13 cellular contexts compared by ENCODE assay signal in genomic region chr2:172977330-172978052, GRCh38.
DNase-seq lines count a peak whose midpoint lies in the region; ATAC-seq and TF ChIP-seq lines count a peak whose summit lies in the region.
"Had no signal": no experiment of that assay in that cellular context is flagged by ENCODE, and none has a peak within 500 bp of the region (broad histone marks: within the 10 kb centered on the region; RNA-seq: fewer than 3 reads in every experiment).

No MANE protein-coding gene starts in this region.

- H4K20me1 ChIP-seq in Karpas-422 (ENCODE audit: insufficient read depth, low read depth, low read length): no peaks in the 10 kb centered on the region

- H3K9ac ChIP-seq in Karpas-422 (ENCODE audit: low read length): no peak overlapping the region

- H3K79me2 ChIP-seq in Karpas-422 (ENCODE audit: low read length): no peaks in the 10 kb centered on the region

- H3K4me1 ChIP-seq in right cardiac atrium (ENCODE audit: control insufficient read depth, insufficient read depth, low read length) (no peaks in the 10 kb centered on the region), Karpas-422 (ENCODE audit: low read length) (no peaks in the 10 kb centered on the region)

- TF ChIP-seq CTCF in type B pancreatic cell (conservative IDR thresholded peaks at IDR 0.05) (no peak), natural killer cell (IDR thresholded peaks at IDR 0.05) (no peak)

- H3K9me3 ChIP-seq in T-helper 17 cell (ENCODE audit: control insufficient read depth, low read length, poor library complexity, severe bottlenecking): no peaks in the 10 kb centered on the region
- no peaks in the 10 kb centered on the region for H3K9me3 ChIP-seq in right cardiac atrium (ENCODE audit: control insufficient read depth, low read length)
- no peaks in the 10 kb centered on the region for H3K9me3 ChIP-seq in Karpas-422 (ENCODE audit: low read length)

- no peaks in the 10 kb centered on the region for H3K9me2 ChIP-seq in Karpas-422 (replicated peaks; ENCODE audit: insufficient read depth, low read length)

- ATAC-seq in Right ventricle myocardium inferior (peak; percentile 62), T-helper 17 cell (no peak), right cardiac atrium (peak; percentile 35 to 47), HG02884 (IDR thresholded peaks at IDR 0.05; ENCODE audit: unreplicated experiment) (no peak), natural killer cell (no peak)

- H3K4me1 Mint-ChIP-seq in T-helper 17 cell (peaks cover 4% of the 10 kb centered on the region), type B pancreatic cell (ENCODE audit: unreplicated experiment) (peaks cover 25% of the 10 kb centered on the region), natural killer cell (no peaks in the 10 kb centered on the region)
- H3K4me1 Mint-ChIP-seq: activated CD4-positive, alpha-beta memory T cell treated with anti-CD3 and anti-CD28 coated beads, Interleukin-2, amount 10 ng/mL, durations not matched to agents 7 days and 5 days; activated naive CD4-positive, alpha-beta T cell treated with anti-CD3 and anti-CD28 coated beads, Interleukin-2, amount 50 U/mL, for 24 hours had no signal

- no peak overlapping the region for H3K4me3 Mint-ChIP-seq in T-helper 17 cell
- no peak overlapping the region for H3K4me3 Mint-ChIP-seq in type B pancreatic cell
- no peak overlapping the region for H3K4me3 Mint-ChIP-seq in natural killer cell
- H3K4me3 Mint-ChIP-seq: activated CD4-positive, alpha-beta memory T cell treated with anti-CD3 and anti-CD28 coated beads, Interleukin-2, amount 10 ng/mL, durations not matched to agents 7 days and 5 days; activated naive CD4-positive, alpha-beta T cell treated with anti-CD3 and anti-CD28 coated beads, Interleukin-2, amount 50 U/mL, for 24 hours had no signal

- H3K36me3 ChIP-seq in Karpas-422 (ENCODE audit: insufficient read depth, low read length): no peaks in the 10 kb centered on the region

- no peaks in the 10 kb centered on the region for H3K9me3 Mint-ChIP-seq in type B pancreatic cell
- H3K9me3 Mint-ChIP-seq in natural killer cell: no peaks in the 10 kb centered on the region
- H3K9me3 Mint-ChIP-seq: activated CD4-positive, alpha-beta memory T cell treated with anti-CD3 and anti-CD28 coated beads, Interleukin-2, amount 10 ng/mL, durations not matched to agents 7 days and 5 days; activated naive CD4-positive, alpha-beta T cell treated with anti-CD3 and anti-CD28 coated beads, Interleukin-2, amount 50 U/mL, for 24 hours had no signal

- no peaks in the 10 kb centered on the region for H3K27me3 ChIP-seq in right cardiac atrium (ENCODE audit: control insufficient read depth, insufficient read depth)
- no peaks in the 10 kb centered on the region for H3K27me3 ChIP-seq in Karpas-422 (ENCODE audit: low read length)

- no peak overlapping the region for H3K4me2 ChIP-seq in Karpas-422 (ENCODE audit: low read depth, low read length, poor library complexity, severe bottlenecking)

- DNase-seq in Right ventricle myocardium inferior (ENCODE audit: missing footprints): no peak
- no peak for DNase-seq in cardiac septum (ENCODE audit: low spot score)
- no peak for DNase-seq in T-helper 17 cell
- no peak for DNase-seq in right cardiac atrium
- no peak for DNase-seq in type B pancreatic cell (ENCODE audit: extremely low spot score, unreplicated experiment)
- DNase-seq in Karpas-422: no peak
- DNase-seq in natural killer cell: no peak
- DNase-seq: activated CD4-positive, alpha-beta memory T cell treated with anti-CD3 and anti-CD28 coated beads, Interleukin-2, amount 10 ng/mL, durations not matched to agents 7 days and 5 days; foreskin melanocyte; NCI-H1436 treated with DMSO at 0.1 percent for 48 hours; NCI-H69 had no signal

- peaks cover 2% of the 10 kb centered on the region for H3K36me3 Mint-ChIP-seq in T-helper 17 cell (ENCODE audit: low read depth)
- H3K36me3 Mint-ChIP-seq in type B pancreatic cell: no peaks in the 10 kb centered on the region
- no peaks in the 10 kb centered on the region for H3K36me3 Mint-ChIP-seq in natural killer cell
- H3K36me3 Mint-ChIP-seq: activated naive CD4-positive, alpha-beta T cell treated with anti-CD3 and anti-CD28 coated beads, Interleukin-2, amount 50 U/mL, for 24 hours had no signal

- intact Hi-C loops in Right ventricle myocardium inferior (cut with DNase I) (loop anchor here (5.0 to 10.0 kb wide), 3 partner anchors 45 to 470 kb away; no protein-coding TSS in a partner anchor), cardiac septum (cut with DNase I) (loop anchor here (5.0 kb wide), 2 partner anchors 45 to 470 kb away; no protein-coding TSS in a partner anchor), right cardiac atrium (cut with DNase I) (no loop called here), natural killer cell (cut with micrococcal nuclease) (no loop called here)

- peaks cover 75% of the 10 kb centered on the region for H3K27me3 Mint-ChIP-seq in T-helper 17 cell
- no peaks in the 10 kb centered on the region for H3K27me3 Mint-ChIP-seq in type B pancreatic cell
- H3K27me3 Mint-ChIP-seq in natural killer cell (ENCODE audit: low read depth in 2 of 2): peaks cover 13 to 42% of the 10 kb centered on the region in 2 donors

- H3K27ac Mint-ChIP-seq in T-helper 17 cell (peak overlapping the region; percentile 51), type B pancreatic cell (peak overlapping the region; percentile 90), natural killer cell (no peak overlapping the region)
- H3K27ac Mint-ChIP-seq: activated CD4-positive, alpha-beta memory T cell treated with anti-CD3 and anti-CD28 coated beads, Interleukin-2, amount 10 ng/mL, durations not matched to agents 7 days and 5 days; activated naive CD4-positive, alpha-beta T cell treated with anti-CD3 and anti-CD28 coated beads, Interleukin-2, amount 50 U/mL, for 24 hours had no signal

- H3K27ac ChIP-seq in right cardiac atrium (ENCODE audit: low read length): no peak overlapping the region
- no peak overlapping the region for H3K27ac ChIP-seq in Karpas-422 (ENCODE audit: low read length)

- 70% methylated on average over 5 of the region's 5 CpGs for WGBS in right cardiac atrium

- H3K4me3 ChIP-seq in right cardiac atrium (ENCODE audit: low read length): no peak overlapping the region
- H3K4me3 ChIP-seq in Karpas-422 (ENCODE audit: low read length): no peak overlapping the region

- no peak overlapping the region for H2AFZ ChIP-seq in Karpas-422 (ENCODE audit: low read length)

Comparison
In these comparisons a context has a peak if more than half of its experiments do, and no peak if none do; other contexts are left out.
1. intact Hi-C loops: an anchor here in Right ventricle myocardium inferior (5.0 to 10.0 kb wide) and cardiac septum (5.0 kb wide); none called in right cardiac atrium and natural killer cell.
2. ATAC-seq: peak in Right ventricle myocardium inferior (single experiment) and right cardiac atrium (2 of 2); none in T-helper 17 cell (single experiment), HG02884 (single experiment) and natural killer cell (0 of 3).
3. H3K27ac Mint-ChIP-seq: peak in T-helper 17 cell (single experiment) and type B pancreatic cell (single experiment); none in natural killer cell (0 of 2).